11 cellular contexts compared by ENCODE assay signal in the genomic region with DNA sequence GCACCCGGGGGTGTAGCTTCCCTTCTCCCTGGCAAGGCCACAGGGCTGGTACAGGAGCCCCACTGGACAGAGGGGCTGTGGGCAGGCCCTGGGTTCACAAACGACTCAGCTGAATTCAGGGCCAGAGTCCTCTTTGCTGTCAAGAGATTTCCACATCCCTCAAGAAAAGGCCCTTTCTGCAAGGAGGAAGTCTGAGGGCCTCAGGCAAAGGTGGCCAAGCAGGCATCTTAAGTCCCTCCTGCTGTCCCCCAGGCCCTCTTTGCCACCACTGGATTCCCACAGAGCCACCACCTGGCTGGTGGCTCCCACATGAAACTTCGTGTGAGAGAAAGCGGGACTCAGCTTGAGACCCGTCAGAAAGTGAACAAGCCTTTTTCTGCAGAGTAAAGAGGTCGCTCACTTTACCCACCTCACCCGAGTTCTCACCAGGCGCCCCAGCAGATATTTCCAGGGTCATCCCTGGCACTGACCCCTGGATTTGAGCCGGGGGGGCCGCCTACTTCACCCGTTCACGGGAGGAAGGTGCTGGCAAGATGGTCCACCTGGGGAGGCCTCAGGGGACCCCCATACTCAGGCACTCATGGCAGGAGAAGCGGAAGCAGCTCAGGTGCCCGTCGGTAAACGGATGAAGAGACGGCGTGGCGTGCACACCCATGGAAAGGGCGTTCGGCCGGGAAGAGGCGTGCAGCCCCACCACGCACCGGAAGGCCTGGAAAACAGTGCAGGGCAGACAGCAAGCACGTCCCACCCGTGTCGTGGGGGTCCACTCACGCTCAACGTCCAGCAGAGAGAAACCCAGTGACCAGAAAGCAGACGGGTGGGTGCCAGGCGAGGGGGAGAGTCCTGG. TPM values are rescaled to one million over a fixed set of nuclear protein-coding genes. Genes with fewer than 3 reads are reported as not detected.
DNase-seq lines count a peak whose midpoint lies in the region; ATAC-seq and TF ChIP-seq lines count a peak whose summit lies in the region.
"Had no signal": no experiment of that assay in that cellular context is flagged by ENCODE, and none has a peak within 500 bp of the region (broad histone marks: within the 10 kb centered on the region; RNA-seq: fewer than 3 reads in every experiment).

No MANE protein-coding gene starts in this region.

- H3K4me3 ChIP-seq in gastroesophageal sphincter = peak overlapping the region in 1 of 2 donors; percentile 12
- H3K4me3 ChIP-seq: cardiac muscle cell had no signal

- peak overlapping the region in 3 of 4 donors; percentile 35 to 90 (median 62) for H3K27ac ChIP-seq in gastroesophageal sphincter
- H3K27ac ChIP-seq in temporal lobe (ENCODE audit: low read depth, low read length) = peak overlapping the region; percentile 74
- H3K27ac ChIP-seq: cardiac muscle cell had no signal

- H3K9me3 ChIP-seq in gastroesophageal sphincter = no peaks in the 10 kb centered on the region

- H3K27me3 ChIP-seq in gastroesophageal sphincter = no peaks in the 10 kb centered on the region
- H3K27me3 ChIP-seq: cardiac muscle cell had no signal

- no peak for ATAC-seq in gastroesophageal sphincter
- no peak for ATAC-seq in HG03457 (IDR thresholded peaks at IDR 0.05; ENCODE audit: unreplicated experiment)
- ATAC-seq: HCT116 had no signal

- in situ Hi-C loops in G401 (cut with HindIII; ENCODE audit: low sequenced_read_pairs) = no loop called here

- H3K36me3 ChIP-seq in gastroesophageal sphincter = peaks cover 0 to 52% of the 10 kb centered on the region in 2 donors

- peaks cover 0 to 74% (median 26%) of the 10 kb centered on the region in 3 donors for H3K4me1 ChIP-seq in gastroesophageal sphincter

- TF ChIP-seq POLR2A in gastroesophageal sphincter (IDR thresholded peaks at IDR 0.05) = no peak

- peak; percentile 10 for DNase-seq in activated effector memory CD4-positive, alpha-beta T cell treated with Interleukin-2 at 50 U/mL for 16 hours
- DNase-seq in activated effector memory CD4-positive, alpha-beta T cell treated with anti-CD3 and anti-CD28 coated beads, Interleukin-2, amount 50 U/mL, for 16 hours = no peak
- peak; percentile 47 for DNase-seq in UCSD-AML1 (lab: John Stamatoyannopoulos, UW; ENCODE audit: unreplicated experiment)
- DNase-seq in NCI-H1436 treated with DMSO at 0.1 percent for 48 hours (lab: John Stamatoyannopoulos, UW) = no peak
- DNase-seq in G401 (ENCODE audit: low spot score) = no peak
- DNase-seq: NCI-H510A treated with DMSO at 0.1 percent for 48 hours had no signal

- 75% methylated on average over 5 of the region's 32 CpGs; no CpG with 5 or more reads in 1 of the 2 donors for WGBS in gastroesophageal sphincter (ENCODE audit: low coverage in 1 of 2), 2 donors

- no peak for TF ChIP-seq CTCF in gastroesophageal sphincter (IDR thresholded peaks at IDR 0.05)

- no peak for TF ChIP-seq EP300 in gastroesophageal sphincter (IDR thresholded peaks at IDR 0.05)

RNA-seq across cellular contexts. Expression of gene RNF166, which starts 3.6 kb away (rescaled TPM):
- total RNA-seq in gastroesophageal sphincter = 10 to 100 TPM; 19.5 to 27.8 (median 22.3) TPM
- 7.9 TPM for total RNA-seq in temporal lobe
- 22.3 and 31.3 TPM in 2 replicates for total RNA-seq in G401 (2014; rRNA removed; shearing (Covaris generic))

RNA-seq across cellular contexts. Expression of gene CTU2, which starts 3.7 kb away (rescaled TPM):
- total RNA-seq in gastroesophageal sphincter = 10 to 100 TPM in 2 of 4 donors, 1 to 10 TPM in 2; 6.0 to 19.9 (median 10.7) TPM
- 7.1 TPM for total RNA-seq in temporal lobe
- total RNA-seq in G401 (2014; rRNA removed; shearing (Covaris generic)) = 14.7 and 21.8 TPM in 2 replicates

RNA-seq across cellular contexts. Expression of gene SNAI3, which starts 16.3 kb away (rescaled TPM):
- total RNA-seq in gastroesophageal sphincter (1 to 10 TPM in 2 of 4 donors, under 1 TPM in 1, not detected in 1; 0.39 to 1.7 (median 1.1) TPM), temporal lobe (under 0.01 TPM)
- total RNA-seq in G401 (2014; rRNA removed; shearing (Covaris generic)) = 0.18 and 0.88 TPM in 2 replicates

RNA-seq across cellular contexts. Expression of gene MVD, which starts 39.7 kb away (rescaled TPM):
- total RNA-seq in gastroesophageal sphincter = 10 to 100 TPM; 21.3 to 30.3 (median 26.6) TPM
- 48.9 TPM for total RNA-seq in temporal lobe
- 48.9 and 63.5 TPM in 2 replicates for total RNA-seq in G401 (2014; rRNA removed; shearing (Covaris generic))

RNA-seq across cellular contexts. Expression of gene CYBA, which starts 51.7 kb away (rescaled TPM):
- total RNA-seq in gastroesophageal sphincter (100 to 1,000 TPM in 1 of 4 donors, 10 to 100 TPM in 3; 19.9 to 135 (median 79.1) TPM), temporal lobe (13.5 TPM)
- total RNA-seq in G401 (2014; rRNA removed; shearing (Covaris generic)) = 299 and 403 TPM in 2 replicates

Comparison
In these comparisons a context has a peak if more than half of its experiments do, and no peak if none do; other contexts are left out.
1. DNase-seq: peak in activated effector memory CD4-positive, alpha-beta T cell treated with Interleukin-2 at 50 U/mL for 16 hours (single experiment) and UCSD-AML1 (single experiment); none in activated effector memory CD4-positive, alpha-beta T cell treated with anti-CD3 and anti-CD28 coated beads, Interleukin-2, amount 50 U/mL, for 16 hours (single experiment), NCI-H1436 treated with DMSO at 0.1 percent for 48 hours (single experiment) and G401 (single experiment).